Comparison of ENCODE assay signal across 16 cellular contexts in the genomic region with DNA sequence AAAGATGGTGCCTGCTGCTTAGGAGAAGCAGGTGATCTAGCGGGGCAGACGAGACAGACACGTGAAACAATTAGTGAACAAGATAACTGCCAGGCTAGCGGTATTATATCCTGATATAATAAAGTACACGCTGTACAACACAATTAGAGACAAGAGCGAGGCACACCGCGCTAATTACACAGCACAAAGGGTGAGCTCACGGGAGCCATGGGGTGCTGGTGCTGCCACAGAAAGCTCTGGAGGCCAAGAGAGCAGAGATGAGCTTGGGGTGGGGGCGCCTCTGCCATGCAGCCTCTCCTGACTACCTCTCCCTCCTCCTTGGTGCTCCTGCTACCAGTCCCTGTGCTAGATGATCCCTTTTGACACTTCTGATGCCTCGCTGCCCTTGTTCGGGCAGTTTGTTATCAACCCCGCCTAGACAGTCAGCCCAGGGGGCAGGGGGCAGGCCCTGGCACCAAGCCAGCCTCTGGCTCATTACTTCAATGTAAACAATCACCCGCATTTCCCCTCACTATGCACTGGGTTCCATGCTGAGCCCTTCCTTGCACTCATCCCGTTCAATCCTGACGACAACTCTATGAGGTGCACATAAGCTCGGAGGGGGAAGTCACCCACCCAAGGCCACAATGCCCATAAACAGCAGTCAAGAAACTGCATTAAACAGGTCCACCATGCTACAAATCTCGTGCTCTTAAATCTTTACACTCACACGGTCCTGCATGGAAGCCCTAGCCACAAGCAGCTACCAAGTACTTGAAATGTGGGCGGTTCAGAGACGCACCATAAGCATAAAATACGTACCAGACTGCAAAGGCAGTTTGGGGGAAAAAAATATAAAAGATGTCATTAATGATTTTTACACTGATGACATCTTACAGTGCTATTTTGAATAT.
A peak's percentile ranks its signal among the peaks of the same experiment; 100 is the strongest.
DNase-seq lines count a peak whose midpoint lies in the region; ATAC-seq and FAIRE-seq lines count a peak whose summit lies in the region.
"Had no signal": no experiment of that assay in that cellular context is flagged by ENCODE, and none has a peak within 500 bp of the region (broad histone marks: within the 10 kb centered on the region; RNA-seq: fewer than 3 reads in every experiment).

No MANE protein-coding gene starts in this region.

- no peaks in the 10 kb centered on the region for H3K27me3 Mint-ChIP-seq in activated naive CD8-positive, alpha-beta T cell treated with anti-CD3 and anti-CD28 coated beads, Interleukin-2, amount 10 ng/mL, durations not matched to agents 7 days and 5 days

- ATAC-seq in activated naive CD8-positive, alpha-beta T cell treated with anti-CD3 and anti-CD28 coated beads, Interleukin-2, amount 10 ng/mL, durations not matched to agents 7 days and 5 days (ENCODE audit: low read depth), result no peak
- ATAC-seq: A549, pancreas had no signal

- H3K36me3 Mint-ChIP-seq in activated naive CD8-positive, alpha-beta T cell treated with anti-CD3 and anti-CD28 coated beads, Interleukin-2, amount 10 ng/mL, durations not matched to agents 7 days and 5 days, result peaks cover 8% of the 10 kb centered on the region

- peak; percentile 48 for DNase-seq in NCI-H2171 treated with DMSO at 0.1 percent for 48 hours (lab: John Stamatoyannopoulos, UW)
- no peak for DNase-seq in NCI-H2171 (lab: John Stamatoyannopoulos, UW)
- peak; percentile 61 for DNase-seq in NCI-H2107 (lab: John Stamatoyannopoulos, UW)
- no peak for DNase-seq in activated naive CD8-positive, alpha-beta T cell treated with anti-CD3 and anti-CD28 coated beads, Interleukin-2, amount 10 ng/mL, durations not matched to agents 7 days and 5 days
- DNase-seq in retina, result peak; percentile 61
- DNase-seq in urothelium cell line (ENCODE audit: low spot score), result no peak
- DNase-seq in cerebellum (ENCODE audit: low spot score), result no peak
- no peak for DNase-seq in stimulated activated CD4-positive, alpha-beta T cell treated with anti-CD3 and anti-CD28 coated beads, Interleukin-4, amount 100 ng/mL, for 24 hours
- DNase-seq: activated CD4-positive, alpha-beta T cell treated with anti-CD3 and anti-CD28 coated beads, Interleukin-2, amount 50 U/mL, for 48 hours; activated gamma-delta T cell; caudate nucleus; mammary epithelial cell; OCI-M1; pancreas; stimulated activated CD4-positive, alpha-beta T cell treated with anti-CD3 and anti-CD28 coated beads, Interleukin-15, amount 100 ng/mL, for 24 hours had no signal

- POLR2A ChIA-PET in activated naive CD8-positive, alpha-beta T cell treated with anti-CD3 and anti-CD28 coated beads, Interleukin-2, amount 10 ng/mL, durations not matched to agents 7 days and 5 days (lab: Charles Lee), result interaction anchor here (1.1 to 1.5 kb wide), 2 partner anchors 8 to 11 kb away, joined by 3 to 4 read pairs; no protein-coding TSS in a partner anchor

- H3K4me3 Mint-ChIP-seq in activated naive CD8-positive, alpha-beta T cell treated with anti-CD3 and anti-CD28 coated beads, Interleukin-2, amount 10 ng/mL, durations not matched to agents 7 days and 5 days, result peak overlapping the region; percentile 4

- no peak overlapping the region for H3K27ac Mint-ChIP-seq in activated naive CD8-positive, alpha-beta T cell treated with anti-CD3 and anti-CD28 coated beads, Interleukin-2, amount 10 ng/mL, durations not matched to agents 7 days and 5 days

- no peak for FAIRE-seq in urothelium cell line (lab: Jason Lieb, UNC)
- FAIRE-seq: A549, pancreas had no signal

- peaks cover 41% of the 10 kb centered on the region for H3K4me1 Mint-ChIP-seq in activated naive CD8-positive, alpha-beta T cell treated with anti-CD3 and anti-CD28 coated beads, Interleukin-2, amount 10 ng/mL, durations not matched to agents 7 days and 5 days

- no peaks in the 10 kb centered on the region for H3K9me3 Mint-ChIP-seq in activated naive CD8-positive, alpha-beta T cell treated with anti-CD3 and anti-CD28 coated beads, Interleukin-2, amount 10 ng/mL, durations not matched to agents 7 days and 5 days

Comparison
In these comparisons a context has a peak if more than half of its experiments do, and no peak if none do; other contexts are left out.
1. DNase-seq: peak in NCI-H2171 treated with DMSO at 0.1 percent for 48 hours (single experiment), NCI-H2107 (single experiment) and retina (single experiment); none in NCI-H2171 (single experiment), activated naive CD8-positive, alpha-beta T cell treated with anti-CD3 and anti-CD28 coated beads, Interleukin-2, amount 10 ng/mL, durations not matched to agents 7 days and 5 days (single experiment), urothelium cell line (single experiment), cerebellum (single experiment) and stimulated activated CD4-positive, alpha-beta T cell treated with anti-CD3 and anti-CD28 coated beads, Interleukin-4, amount 100 ng/mL, for 24 hours (single experiment).